8 cellular contexts compared by ENCODE assay signal in genomic region chr17:8226536-8227237, GRCh38. TPM values are rescaled to one million over a fixed set of nuclear protein-coding genes. Genes with fewer than 3 reads are reported as not detected.
DNase-seq lines count a peak whose midpoint lies in the region; ATAC-seq and TF ChIP-seq lines count a peak whose summit lies in the region.

No MANE protein-coding gene starts in this region.

- no peak for TF ChIP-seq CTCF in epithelial cell of esophagus (IDR thresholded peaks at IDR 0.05; ENCODE audit: insufficient read depth, low read depth, low read length, missing control alignments)

- no peak for ATAC-seq in GM18907 (IDR thresholded peaks at IDR 0.05; ENCODE audit: unreplicated experiment)

- H2BK15ac ChIP-seq in mesendoderm (replicated peaks; ENCODE audit: low read depth), result no peak overlapping the region

- H3K4me3 ChIP-seq in epithelial cell of esophagus (ENCODE audit: low read length) (peak overlapping the region; percentile 25), mesendoderm (ENCODE audit: low read length) (peak overlapping the region; percentile 56)

- H3K9ac ChIP-seq in mesendoderm (ENCODE audit: low read length), result peak overlapping the region; percentile 73

- peak overlapping the region; percentile 80 for H3K27ac Mint-ChIP-seq in activated CD4-positive, alpha-beta memory T cell treated with anti-CD3 and anti-CD28 coated beads, Interleukin-2, amount 10 ng/mL, durations not matched to agents 7 days and 5 days

- CTCF ChIA-PET in activated CD4-positive, alpha-beta memory T cell treated with anti-CD3 and anti-CD28 coated beads, Interleukin-2, amount 10 ng/mL, durations not matched to agents 7 days and 5 days (lab: Charles Lee), result interaction anchor here (0.6 to 1.9 kb wide), 10 partner anchors 17 to 520 kb away, joined by 3 to 9 read pairs (median 4); partner anchors contain the start of genes CTC1, PFAS and SLC25A35

- peaks cover 63% of the 10 kb centered on the region for H3K36me3 Mint-ChIP-seq in activated CD4-positive, alpha-beta memory T cell treated with anti-CD3 and anti-CD28 coated beads, Interleukin-2, amount 10 ng/mL, durations not matched to agents 7 days and 5 days (ENCODE audit: low read depth)

- WGBS in mesendoderm (ENCODE audit: extremely low coverage, insufficient coverage, low lambda C conversion rate), result no CpG with 5 or more reads among the region's 32 CpGs

- H4K5ac ChIP-seq in mesendoderm (ENCODE audit: low read length), result no peak overlapping the region

- H2BK5ac ChIP-seq in mesendoderm (ENCODE audit: low read length), result no peak overlapping the region

- no peak overlapping the region for H4K8ac ChIP-seq in mesendoderm (ENCODE audit: low read depth, low read length)

- H3K4me1 ChIP-seq in mesendoderm (ENCODE audit: control insufficient read depth, low read depth, low read length), result peaks cover 3% of the 10 kb centered on the region

- peak overlapping the region; percentile 82 for H3K56ac ChIP-seq in mesendoderm (ENCODE audit: low read length)

- H3K27me3 Mint-ChIP-seq in activated CD4-positive, alpha-beta memory T cell treated with anti-CD3 and anti-CD28 coated beads, Interleukin-2, amount 10 ng/mL, durations not matched to agents 7 days and 5 days, result no peaks in the 10 kb centered on the region

- no peaks in the 10 kb centered on the region for H3K27me3 ChIP-seq in mesendoderm (ENCODE audit: insufficient read depth, low read length, poor library complexity)

- H2BK120ac ChIP-seq in mesendoderm (ENCODE audit: low read depth, low read length), result no peak overlapping the region

- peak overlapping the region; percentile 41 for H3K4me2 ChIP-seq in mesendoderm (ENCODE audit: low read length)

- H3K23ac ChIP-seq in mesendoderm (ENCODE audit: low read length), result no peak overlapping the region

- DNase-seq in ELR (ENCODE audit: low read depth) (peak; percentile 93), M059J (ENCODE audit: low read depth) (peak; percentile 91), epithelial cell of esophagus (ENCODE audit: low read depth) (peak; percentile 91), mesendoderm (peak; percentile 96), NCI-H1092 (lab: John Stamatoyannopoulos, UW) (no peak)
- DNase-seq in activated CD4-positive, alpha-beta memory T cell treated with anti-CD3 and anti-CD28 coated beads, Interleukin-2, amount 10 ng/mL, durations not matched to agents 7 days and 5 days, result peak; percentile 26
- peak; percentile 37 for DNase-seq in stimulated activated naive CD4-positive, alpha-beta T cell treated with Interleukin-2 at 50 U/mL for 16 hours (lab: John Stamatoyannopoulos, UW)

- H3K4me1 Mint-ChIP-seq in activated CD4-positive, alpha-beta memory T cell treated with anti-CD3 and anti-CD28 coated beads, Interleukin-2, amount 10 ng/mL, durations not matched to agents 7 days and 5 days, result peaks cover 47% of the 10 kb centered on the region

- no peak overlapping the region for H3K18ac ChIP-seq in mesendoderm (ENCODE audit: low read length)

- peaks cover 21% of the 10 kb centered on the region for H3K36me3 ChIP-seq in mesendoderm (ENCODE audit: control insufficient read depth, insufficient read depth, low read length)

- H2AK5ac ChIP-seq in mesendoderm (ENCODE audit: low read length), result no peak overlapping the region

- no peaks in the 10 kb centered on the region for H3K79me2 ChIP-seq in mesendoderm (ENCODE audit: control insufficient read depth, insufficient read depth, low read length)

- peak overlapping the region; percentile 25 for H3K4me3 Mint-ChIP-seq in activated CD4-positive, alpha-beta memory T cell treated with anti-CD3 and anti-CD28 coated beads, Interleukin-2, amount 10 ng/mL, durations not matched to agents 7 days and 5 days

- H3K79me1 ChIP-seq in mesendoderm (ENCODE audit: low read length), result no peaks in the 10 kb centered on the region

- H3K9me3 Mint-ChIP-seq in activated CD4-positive, alpha-beta memory T cell treated with anti-CD3 and anti-CD28 coated beads, Interleukin-2, amount 10 ng/mL, durations not matched to agents 7 days and 5 days, result no peaks in the 10 kb centered on the region

- peak overlapping the region; percentile 58 for H3K27ac ChIP-seq in mesendoderm (ENCODE audit: low read depth, low read length)

- POLR2A ChIA-PET in activated CD4-positive, alpha-beta memory T cell treated with anti-CD3 and anti-CD28 coated beads, Interleukin-2, amount 10 ng/mL, durations not matched to agents 7 days and 5 days (lab: Charles Lee), result interaction anchor here (1.0 to 25.1 kb wide), 15 partner anchors 9 to 118 kb away, joined by 3 to 612 read pairs (median 5); partner anchors contain the start of genes AURKB, BORCS6, CTC1 and PFAS

- no peak overlapping the region for H3K4ac ChIP-seq in mesendoderm (ENCODE audit: low read depth, low read length)

RNA-seq across cellular contexts. Expression of gene AURKB, which starts 16.3 kb away (rescaled TPM):
- 78.7 and 123 TPM in 2 replicates for total RNA-seq in M059J (2014; rRNA removed; shearing (Covaris generic))
- total RNA-seq in activated CD4-positive, alpha-beta memory T cell treated with anti-CD3 and anti-CD28 coated beads, Interleukin-2, amount 10 ng/mL, durations not matched to agents 7 days and 5 days, result 100 to 1,000 TPM; 160 to 167 TPM
- 193 TPM for polyA plus RNA-seq in mesendoderm (2013, experiment 1 of 2)
- polyA plus RNA-seq in mesendoderm (2013, experiment 2 of 2), result 193 TPM

RNA-seq across cellular contexts. Expression of gene CTC1, which starts 21.2 kb away (rescaled TPM):
- total RNA-seq in M059J (2014; rRNA removed; shearing (Covaris generic)), result 0.49 and 3.1 TPM in 2 replicates
- 100 to 1,000 TPM; 116 to 120 TPM for total RNA-seq in activated CD4-positive, alpha-beta memory T cell treated with anti-CD3 and anti-CD28 coated beads, Interleukin-2, amount 10 ng/mL, durations not matched to agents 7 days and 5 days
- polyA plus RNA-seq in mesendoderm (2013, experiment 1 of 2), result 11.6 TPM
- polyA plus RNA-seq in mesendoderm (2013, experiment 2 of 2), result 11.9 TPM

RNA-seq across cellular contexts. Expression of gene PFAS, which starts 22.4 kb away (rescaled TPM):
- 14.5 and 22.9 TPM in 2 replicates for total RNA-seq in M059J (2014; rRNA removed; shearing (Covaris generic))
- total RNA-seq in activated CD4-positive, alpha-beta memory T cell treated with anti-CD3 and anti-CD28 coated beads, Interleukin-2, amount 10 ng/mL, durations not matched to agents 7 days and 5 days, result 10 to 100 TPM; 43.6 to 45.9 TPM
- polyA plus RNA-seq in mesendoderm (2013, experiment 1 of 2), result 69.9 TPM
- 69.8 TPM for polyA plus RNA-seq in mesendoderm (2013, experiment 2 of 2)

RNA-seq across cellular contexts. Expression of gene BORCS6, which starts 36.7 kb away (rescaled TPM):
- total RNA-seq in M059J (2014; rRNA removed; shearing (Covaris generic)), result 3.9 and 6.8 TPM in 2 replicates
- 10 to 100 TPM; 16.3 to 17.0 TPM for total RNA-seq in activated CD4-positive, alpha-beta memory T cell treated with anti-CD3 and anti-CD28 coated beads, Interleukin-2, amount 10 ng/mL, durations not matched to agents 7 days and 5 days
- polyA plus RNA-seq in mesendoderm (2013, experiment 1 of 2), result 1.9 TPM
- 1.8 TPM for polyA plus RNA-seq in mesendoderm (2013, experiment 2 of 2)

RNA-seq across cellular contexts. Expression of gene TMEM107, which starts 50.5 kb away (rescaled TPM):
- 27.5 and 31.5 TPM in 2 replicates for total RNA-seq in M059J (2014; rRNA removed; shearing (Covaris generic))
- total RNA-seq in activated CD4-positive, alpha-beta memory T cell treated with anti-CD3 and anti-CD28 coated beads, Interleukin-2, amount 10 ng/mL, durations not matched to agents 7 days and 5 days, result 10 to 100 TPM; 49.7 to 53.9 TPM
- 3.7 TPM for polyA plus RNA-seq in mesendoderm (2013, experiment 1 of 2)
- polyA plus RNA-seq in mesendoderm (2013, experiment 2 of 2), result 3.5 TPM

Comparison
In these comparisons a context has a peak if more than half of its experiments do, and no peak if none do; other contexts are left out.
1. RNA of gene CTC1, which starts 21.2 kb away (total RNA-seq): 116 to 120 TPM in activated CD4-positive, alpha-beta memory T cell treated with anti-CD3 and anti-CD28 coated beads, Interleukin-2, amount 10 ng/mL, durations not matched to agents 7 days and 5 days; 0.49 to 3.1 TPM in M059J; every median in the first group is over 10 times any median in the second.